ENCODE assay signal across 23 cellular contexts in the genomic region with DNA sequence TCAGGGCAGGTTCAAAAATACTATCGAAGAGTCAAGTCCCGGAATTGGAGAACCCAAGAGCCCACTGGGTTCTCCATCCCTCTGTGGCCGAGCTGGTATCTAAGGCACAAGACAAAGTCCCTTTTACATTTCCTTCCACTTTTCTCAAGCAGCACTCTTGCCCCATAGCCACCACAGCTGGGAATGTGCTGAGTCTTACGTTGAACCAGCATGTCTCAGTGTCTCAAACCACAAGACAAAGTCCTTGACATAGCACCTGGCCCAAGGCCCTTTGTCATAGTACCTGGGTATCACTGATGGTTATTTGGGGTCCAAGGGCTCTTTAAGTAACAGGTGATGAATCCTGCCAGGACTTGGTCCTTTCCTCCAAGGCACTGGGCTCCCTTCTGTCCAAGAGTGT.
"Had no signal": no experiment of that assay in that cellular context is flagged by ENCODE, and none has a peak within 500 bp of the region (broad histone marks: within the 10 kb centered on the region; RNA-seq: fewer than 3 reads in every experiment).

No MANE protein-coding gene starts in this region.

- H3K4me3 ChIP-seq: left ventricle myocardium inferior, mucosa of descending colon, ovary, right atrium auricular region, right lobe of liver, smooth muscle cell, tibial nerve, upper lobe of left lung, vagina had no signal

- H3K4me1 ChIP-seq: left ventricle myocardium inferior, right atrium auricular region, right lobe of liver, tibial nerve, upper lobe of left lung, vagina had no signal

- H3K27me3 ChIP-seq: ovary, right atrium auricular region, right lobe of liver, tibial nerve, upper lobe of left lung, vagina had no signal

- H3K27ac Mint-ChIP-seq: memory B cell; naive thymus-derived CD4-positive, alpha-beta T cell; natural killer cell treated with Interleukin-12 subunit alpha and Interleukin-12 subunit beta and Interleukin-15 and Interleukin-18, amount 100 ng/mL, for 72 hours; progenitor cell of endocrine pancreas; stimulated activated memory B cell treated with anti-CD40 and anti-IgM and Interleukin-4, amounts not matched to agents 10 μg/mL and 1 μg/mL and 100 μg/mL, for 72 hours; stimulated activated naive CD8-positive, alpha-beta T cell treated with anti-CD3 and anti-CD28 coated beads, Interleukin-15, amount 100 ng/mL, for 72 hours had no signal

- H3K36me3 Mint-ChIP-seq: memory B cell; naive thymus-derived CD4-positive, alpha-beta T cell; natural killer cell treated with Interleukin-12 subunit alpha and Interleukin-12 subunit beta and Interleukin-15 and Interleukin-18, amount 100 ng/mL, for 72 hours; stimulated activated memory B cell treated with anti-CD40 and anti-IgM and Interleukin-4, amounts not matched to agents 10 μg/mL and 1 μg/mL and 100 μg/mL, for 72 hours had no signal

- H3K36me3 ChIP-seq: left ventricle myocardium inferior, ovary, right atrium auricular region, right lobe of liver, tibial nerve, upper lobe of left lung, vagina had no signal

- H3K9me3 ChIP-seq: left ventricle myocardium inferior, mucosa of descending colon, ovary, right atrium auricular region, right lobe of liver, upper lobe of left lung, vagina had no signal

- DNase-seq: hippocampal formation; kidney; left ventricle myocardium inferior; midbrain; mucosa of descending colon; naive thymus-derived CD4-positive, alpha-beta T cell; ovary; right lobe of liver; stimulated activated CD4-positive, alpha-beta T cell treated with anti-CD3 and anti-CD28 coated beads, Interleukin-2, amount 100 ng/mL, for 48 hours; stimulated activated CD4-positive, alpha-beta T cell treated with anti-CD3 and anti-CD28 coated beads, Interleukin-4, amount 100 ng/mL, for 4 hours; stimulated activated CD8-positive, alpha-beta memory T cell treated with anti-CD3 and anti-CD28 coated beads, Interleukin-4, amount 100 ng/mL, for 48 hours; stimulated activated naive CD4-positive, alpha-beta T cell treated with Interleukin-2 at 50 U/mL for 16 hours; substantia nigra; upper lobe of left lung had no signal

- H3K27me3 Mint-ChIP-seq: memory B cell; naive thymus-derived CD4-positive, alpha-beta T cell; stimulated activated memory B cell treated with anti-CD40 and anti-IgM and Interleukin-4, amounts not matched to agents 10 μg/mL and 1 μg/mL and 100 μg/mL, for 72 hours; stimulated activated naive CD8-positive, alpha-beta T cell treated with anti-CD3 and anti-CD28 coated beads, Interleukin-15, amount 100 ng/mL, for 72 hours had no signal

- H3K4me2 ChIP-seq: smooth muscle cell had no signal

- ATAC-seq: mucosa of descending colon; naive thymus-derived CD4-positive, alpha-beta T cell; natural killer cell treated with Interleukin-12 subunit alpha and Interleukin-12 subunit beta and Interleukin-15 and Interleukin-18, amount 100 ng/mL, for 72 hours; right lobe of liver; stimulated activated memory B cell treated with anti-CD40 and anti-IgM and Interleukin-4, amounts not matched to agents 10 μg/mL and 1 μg/mL and 100 μg/mL, for 72 hours had no signal

- H3K4me3 Mint-ChIP-seq: memory B cell; naive thymus-derived CD4-positive, alpha-beta T cell; natural killer cell treated with Interleukin-12 subunit alpha and Interleukin-12 subunit beta and Interleukin-15 and Interleukin-18, amount 100 ng/mL, for 72 hours; stimulated activated memory B cell treated with anti-CD40 and anti-IgM and Interleukin-4, amounts not matched to agents 10 μg/mL and 1 μg/mL and 100 μg/mL, for 72 hours; stimulated activated naive CD8-positive, alpha-beta T cell treated with anti-CD3 and anti-CD28 coated beads, Interleukin-15, amount 100 ng/mL, for 72 hours had no signal

- H3K27ac ChIP-seq: left ventricle myocardium inferior, ovary, right atrium auricular region, right lobe of liver, tibial nerve, upper lobe of left lung, vagina had no signal

- H3K4me1 Mint-ChIP-seq: memory B cell; naive thymus-derived CD4-positive, alpha-beta T cell; stimulated activated memory B cell treated with anti-CD40 and anti-IgM and Interleukin-4, amounts not matched to agents 10 μg/mL and 1 μg/mL and 100 μg/mL, for 72 hours; stimulated activated naive CD8-positive, alpha-beta T cell treated with anti-CD3 and anti-CD28 coated beads, Interleukin-15, amount 100 ng/mL, for 72 hours had no signal
